In genomic region chr12:42730286-42730685, GRCh38 we compare ENCODE assay signal across 2 cellular contexts.
TF ChIP-seq lines count a peak whose summit lies in the region.

No MANE protein-coding gene starts in this region.

TF ChIP-seq in A549, 52 proteins besides CTCF, POLR2A, EP300 and RAD21:
- TF ChIP-seq USF2 (IDR thresholded peaks at IDR 0.05), result no peak

TF ChIP-seq in IMR-90, 13 proteins besides CTCF, POLR2A, EP300 and RAD21:
- no peak for TF ChIP-seq MXI1 (IDR thresholded peaks at IDR 0.05; ENCODE audit: borderline replicate concordance, low read depth, low read length)
- no peak for TF ChIP-seq CEBPB (IDR thresholded peaks at IDR 0.05; ENCODE audit: low read depth, low read length)
- TF ChIP-seq CHD1 (IDR thresholded peaks at IDR 0.05; ENCODE audit: low read depth, low read length), result no peak
- TF ChIP-seq MAFK (IDR thresholded peaks at IDR 0.05; ENCODE audit: low read depth, low read length), result no peak
- TF ChIP-seq NFE2L2 (IDR thresholded peaks at IDR 0.05; ENCODE audit: low read depth, low read length), result no peak
- TF ChIP-seq USF2 (IDR thresholded peaks at IDR 0.05; ENCODE audit: low read depth, low read length), result no peak
- TF ChIP-seq RCOR1 (IDR thresholded peaks at IDR 0.05; ENCODE audit: insufficient replicate concordance, low read length), result no peak
